Comparison of ENCODE assay signal across 20 cellular contexts in the genomic region with DNA sequence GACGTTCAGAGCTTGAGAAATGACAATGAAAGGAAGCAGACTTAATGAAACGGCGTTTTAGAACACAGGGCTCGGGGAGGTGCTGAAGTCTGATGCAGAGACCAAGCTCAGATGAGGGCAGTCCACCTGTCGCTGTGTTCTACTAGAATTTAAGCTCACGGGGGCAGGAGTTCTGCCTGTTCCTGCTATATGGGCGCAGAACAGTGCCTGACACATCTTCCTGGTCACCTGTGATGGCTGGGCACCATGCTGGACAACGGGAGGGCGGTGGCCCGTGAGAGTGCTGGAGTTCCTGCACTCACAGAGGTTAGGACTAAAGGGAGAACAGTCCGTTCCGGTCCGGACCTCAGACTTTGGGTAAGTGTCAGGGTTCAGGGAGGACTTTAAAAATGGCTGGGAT.
"Had no signal": no experiment of that assay in that cellular context is flagged by ENCODE, and none has a peak within 500 bp of the region (broad histone marks: within the 10 kb centered on the region; RNA-seq: fewer than 3 reads in every experiment).

No MANE protein-coding gene starts in this region.

- H3K4me3 Mint-ChIP-seq: central memory CD8-positive, alpha-beta T cell; effector memory CD8-positive, alpha-beta T cell; naive thymus-derived CD8-positive, alpha-beta T cell; stimulated activated effector memory CD8-positive, alpha-beta T cell treated with anti-CD3 and anti-CD28 coated beads, Interleukin-12 subunit alpha, Interleukin-12 subunit beta, amount 100 ng/mL, for 72 hours had no signal

- DNase-seq: effector memory CD8-positive, alpha-beta T cell; esophagus squamous epithelium; foreskin fibroblast; glutamatergic neuron; kidney glomerular epithelial cell; mammary epithelial cell; mucosa of descending colon; naive thymus-derived CD8-positive, alpha-beta T cell; right cardiac atrium; small intestine; stimulated activated CD4-positive, alpha-beta T cell treated with anti-CD3 and anti-CD28 coated beads, Interleukin-4, amount 100 ng/mL, for 1 hour; stimulated activated CD8-positive, alpha-beta memory T cell treated with anti-CD3 and anti-CD28 coated beads, Interleukin-4, amount 100 ng/mL, for 48 hours; stimulated activated naive CD8-positive, alpha-beta T cell treated with anti-CD3 and anti-CD28 coated beads, Interleukin-15, Interleukin-2, amounts not matched to agents 100 U/mL and 50 U/mL, for 24 hours; thyroid gland; upper lobe of left lung had no signal

- H3K4me3 ChIP-seq: esophagus squamous epithelium, gastroesophageal sphincter, mucosa of descending colon, suprapubic skin, thyroid gland, upper lobe of left lung had no signal

- H3K27ac ChIP-seq: esophagus squamous epithelium, gastroesophageal sphincter, neutrophil, suprapubic skin, thyroid gland had no signal

- H3K27ac Mint-ChIP-seq: effector memory CD8-positive, alpha-beta T cell; stimulated activated effector memory CD8-positive, alpha-beta T cell treated with anti-CD3 and anti-CD28 coated beads, Interleukin-12 subunit alpha, Interleukin-12 subunit beta, amount 100 ng/mL, for 72 hours had no signal

- H3K9me3 Mint-ChIP-seq: central memory CD8-positive, alpha-beta T cell; effector memory CD8-positive, alpha-beta T cell; stimulated activated effector memory CD8-positive, alpha-beta T cell treated with anti-CD3 and anti-CD28 coated beads, Interleukin-12 subunit alpha, Interleukin-12 subunit beta, amount 100 ng/mL, for 72 hours had no signal

- ATAC-seq: effector memory CD8-positive, alpha-beta T cell; gastroesophageal sphincter; mucosa of descending colon; naive thymus-derived CD8-positive, alpha-beta T cell; right cardiac atrium; stimulated activated effector memory CD8-positive, alpha-beta T cell treated with anti-CD3 and anti-CD28 coated beads, Interleukin-12 subunit alpha, Interleukin-12 subunit beta, amount 100 ng/mL, for 72 hours; stimulated activated naive CD8-positive, alpha-beta T cell treated with anti-CD3 and anti-CD28 coated beads, Interleukin-15, Interleukin-2, amounts not matched to agents 100 U/mL and 50 U/mL, for 24 hours had no signal
